ENCODE assay signal across 8 cellular contexts in the genomic region with DNA sequence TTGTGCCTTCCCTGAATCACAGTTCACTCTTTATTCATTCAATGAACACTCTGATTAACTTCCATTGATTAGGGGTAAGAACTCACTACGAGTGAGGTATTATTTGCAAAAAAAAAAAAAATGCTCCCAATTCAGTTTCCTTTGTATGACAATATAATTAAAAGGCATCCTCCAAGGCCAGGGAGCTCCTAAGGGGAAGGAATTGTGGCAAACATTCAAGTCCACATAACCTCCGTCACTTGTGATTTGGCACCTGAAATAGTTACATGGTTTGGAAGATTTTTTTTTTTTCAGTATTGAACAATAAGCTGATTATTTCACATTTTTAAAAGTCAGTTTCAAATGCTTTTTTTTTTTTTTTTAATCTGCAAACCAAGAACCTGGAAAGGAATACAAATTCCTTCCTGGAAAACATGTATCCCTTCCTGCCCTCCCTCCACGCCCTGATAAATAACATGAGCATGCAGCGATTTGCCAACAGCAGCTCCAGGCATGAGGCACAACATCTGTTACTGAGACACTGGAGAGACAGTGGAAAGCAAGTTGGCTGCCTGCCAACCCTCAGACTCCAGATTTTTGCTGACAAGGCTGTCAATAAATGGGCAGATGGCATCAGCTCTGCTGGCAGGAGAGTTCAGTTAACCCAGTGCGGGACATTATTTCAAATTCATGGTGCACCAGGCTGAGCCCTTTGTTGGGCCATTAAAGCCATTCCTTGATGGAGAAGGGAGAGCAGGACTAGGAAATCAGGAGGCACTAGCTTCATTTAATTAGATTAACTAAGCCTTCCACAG.
A peak's percentile ranks its signal among the peaks of the same experiment; 100 is the strongest.
DNase-seq lines count a peak whose midpoint lies in the region; ATAC-seq and TF ChIP-seq lines count a peak whose summit lies in the region.

No MANE protein-coding gene starts in this region.

- no peaks in the 10 kb centered on the region for H3K9me3 Mint-ChIP-seq in osteocyte (ENCODE audit: unreplicated experiment)
- no peaks in the 10 kb centered on the region for H3K9me3 Mint-ChIP-seq in nephron progenitor cell
- H3K9me3 Mint-ChIP-seq in stimulated activated naive CD8-positive, alpha-beta T cell treated with anti-CD3 and anti-CD28 coated beads, Interleukin-15, amount 100 ng/mL, for 72 hours, result no peaks in the 10 kb centered on the region

- DNase-seq in H4 (ENCODE audit: low spot score) (peak; percentile 62), NCI-H748 treated with DMSO at 0.1 percent for 48 hours (lab: John Stamatoyannopoulos, UW) (peak; percentile 80), epithelial cell of prostate (ENCODE audit: low read depth, low spot score) (peak; percentile 8), osteocyte (ENCODE audit: extremely low spot score, unreplicated experiment) (peak; percentile 90), nephron progenitor cell (no peak)
- DNase-seq in stimulated activated naive CD8-positive, alpha-beta T cell treated with anti-CD3 and anti-CD28 coated beads, Interleukin-15, amount 100 ng/mL, for 72 hours, result no peak
- no peak for DNase-seq in activated CD8-positive, alpha-beta memory T cell treated with anti-CD3 and anti-CD28 coated beads, Interleukin-2, amount 50 U/mL, for 4 hours

- no peak overlapping the region for H3K27ac ChIP-seq in epithelial cell of prostate

- no peaks in the 10 kb centered on the region for H3K27me3 Mint-ChIP-seq in osteocyte (ENCODE audit: unreplicated experiment)
- H3K27me3 Mint-ChIP-seq in nephron progenitor cell (ENCODE audit: low read depth, poor library complexity), result peaks cover 11% of the 10 kb centered on the region
- H3K27me3 Mint-ChIP-seq in stimulated activated naive CD8-positive, alpha-beta T cell treated with anti-CD3 and anti-CD28 coated beads, Interleukin-15, amount 100 ng/mL, for 72 hours, result peaks cover 6% of the 10 kb centered on the region

- TF ChIP-seq CTCF in osteocyte (IDR thresholded peaks at IDR 0.05) (no peak), nephron progenitor cell (IDR thresholded peaks at IDR 0.05) (no peak)

- no peak for ATAC-seq in activated CD4-positive, CD25-positive, alpha-beta regulatory T cell treated with anti-CD3 and anti-CD28 coated beads, Interleukin-2, amount 50 U/mL, for 24 hours
- no peak for ATAC-seq in stimulated activated naive CD8-positive, alpha-beta T cell treated with anti-CD3 and anti-CD28 coated beads, Interleukin-15, amount 100 ng/mL, for 72 hours

- H3K4me1 Mint-ChIP-seq in osteocyte (ENCODE audit: unreplicated experiment) (peaks cover 37% of the 10 kb centered on the region), nephron progenitor cell (peaks cover 24% of the 10 kb centered on the region)
- H3K4me1 Mint-ChIP-seq in stimulated activated naive CD8-positive, alpha-beta T cell treated with anti-CD3 and anti-CD28 coated beads, Interleukin-15, amount 100 ng/mL, for 72 hours, result no peaks in the 10 kb centered on the region

- H3K36me3 Mint-ChIP-seq in osteocyte (ENCODE audit: unreplicated experiment) (no peaks in the 10 kb centered on the region), nephron progenitor cell (ENCODE audit: low read depth) (peaks cover 15% of the 10 kb centered on the region)

- H3K27ac Mint-ChIP-seq in osteocyte (ENCODE audit: unreplicated experiment) (peak overlapping the region; percentile 81), nephron progenitor cell (no peak overlapping the region)
- no peak overlapping the region for H3K27ac Mint-ChIP-seq in stimulated activated naive CD8-positive, alpha-beta T cell treated with anti-CD3 and anti-CD28 coated beads, Interleukin-15, amount 100 ng/mL, for 72 hours

- H3K4me3 Mint-ChIP-seq in osteocyte (ENCODE audit: unreplicated experiment) (no peak overlapping the region), nephron progenitor cell (no peak overlapping the region)
- no peak overlapping the region for H3K4me3 Mint-ChIP-seq in stimulated activated naive CD8-positive, alpha-beta T cell treated with anti-CD3 and anti-CD28 coated beads, Interleukin-15, amount 100 ng/mL, for 72 hours

Comparison
In these comparisons a context has a peak if more than half of its experiments do, and no peak if none do; other contexts are left out.
1. DNase-seq: peak in H4 (single experiment), NCI-H748 treated with DMSO at 0.1 percent for 48 hours (single experiment), epithelial cell of prostate (single experiment) and osteocyte (single experiment); none in nephron progenitor cell (single experiment), stimulated activated naive CD8-positive, alpha-beta T cell treated with anti-CD3 and anti-CD28 coated beads, Interleukin-15, amount 100 ng/mL, for 72 hours (0 of 2) and activated CD8-positive, alpha-beta memory T cell treated with anti-CD3 and anti-CD28 coated beads, Interleukin-2, amount 50 U/mL, for 4 hours (single experiment).